Comparison of ENCODE assay signal across 10 cellular contexts in the genomic region with DNA sequence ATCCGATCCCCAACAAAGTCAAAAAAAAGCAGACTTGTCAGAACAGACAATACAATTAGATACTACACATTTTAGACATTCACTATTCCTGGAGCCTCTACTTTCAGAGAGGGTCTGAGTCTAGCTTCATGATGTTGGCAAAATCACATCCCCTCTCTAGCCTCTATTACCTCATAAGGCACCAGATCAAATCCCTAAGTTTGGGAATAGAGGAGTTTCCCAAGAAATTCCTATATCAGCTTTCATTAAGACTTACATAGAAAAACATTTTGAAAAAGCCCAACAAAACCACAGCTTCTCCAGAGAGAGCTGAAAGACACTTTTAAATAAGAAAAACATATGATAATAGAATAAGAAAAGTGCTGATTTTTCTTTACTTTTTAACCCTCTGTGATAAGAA. TPM values are rescaled to one million over a fixed set of nuclear protein-coding genes. Genes with fewer than 3 reads are reported as not detected.
A peak's percentile ranks its signal among the peaks of the same experiment; 100 is the strongest.
DNase-seq lines count a peak whose midpoint lies in the region; ATAC-seq and TF ChIP-seq lines count a peak whose summit lies in the region.
"Had no signal": no experiment of that assay in that cellular context is flagged by ENCODE, and none has a peak within 500 bp of the region (broad histone marks: within the 10 kb centered on the region; RNA-seq: fewer than 3 reads in every experiment).

No MANE protein-coding gene starts in this region.

- no peaks in the 10 kb centered on the region for H3K36me3 ChIP-seq in liver (ENCODE audit: control insufficient read depth in 4 of 4, insufficient read depth in 3 of 4, low read depth in 1 of 4, low read length in 3 of 4)

- peak overlapping the region in 1 of 3 donors; percentile 18 for H3K4me3 ChIP-seq in liver (ENCODE audit: low read depth in 1 of 3, low read length in 3 of 3)

- no peak for ATAC-seq in activated naive CD8-positive, alpha-beta T cell treated with anti-CD3 and anti-CD28 coated beads, Interleukin-2, amount 10 ng/mL, durations not matched to agents 7 days and 5 days (ENCODE audit: low read depth)
- ATAC-seq in HG03457 (IDR thresholded peaks at IDR 0.05; ENCODE audit: unreplicated experiment) = no peak
- no peak for ATAC-seq in GM19023 (IDR thresholded peaks at IDR 0.05; ENCODE audit: unreplicated experiment)

- H3K9ac ChIP-seq in liver (ENCODE audit: low read depth in 1 of 2, low read length in 2 of 2) = peak overlapping the region; percentile 64 to 96

- H3K27me3 ChIP-seq in liver (ENCODE audit: control insufficient read depth in 4 of 4, insufficient read depth in 4 of 4, low read length in 3 of 4) = no peaks in the 10 kb centered on the region

- peak overlapping the region; percentile 81 to 92 for H3K27ac ChIP-seq in liver (ENCODE audit: low read depth in 1 of 2, low read length in 2 of 2)
- peak overlapping the region; percentile 52 for H3K27ac ChIP-seq in substantia nigra (ENCODE audit: low read depth, low read length, poor library complexity, severe bottlenecking)

- no peaks in the 10 kb centered on the region for H3K9me3 ChIP-seq in liver (ENCODE audit: control insufficient read depth in 4 of 4, low read length in 3 of 4)

- H3K4me3 Mint-ChIP-seq in activated CD4-positive, alpha-beta T cell treated with anti-CD3 and anti-CD28 coated beads, Interleukin-2, amount 10 ng/mL, durations not matched to agents 24 days and 14 days = peak overlapping the region; percentile 68
- peak overlapping the region; percentile 79 for H3K4me3 Mint-ChIP-seq in activated naive CD8-positive, alpha-beta T cell treated with anti-CD3 and anti-CD28 coated beads, Interleukin-2, amount 10 ng/mL, durations not matched to agents 7 days and 5 days

- intact Hi-C loops in activated CD4-positive, alpha-beta T cell treated with anti-CD3 and anti-CD28 coated beads, Interleukin-2, amount 10 ng/mL, durations not matched to agents 24 days and 14 days (cut with micrococcal nuclease) = no loop called here

- no peak for TF ChIP-seq CTCF in liver (IDR thresholded peaks at IDR 0.05; ENCODE audit: low read depth, low read length, missing input control)

- no peaks in the 10 kb centered on the region for H3K27me3 Mint-ChIP-seq in activated CD4-positive, alpha-beta T cell treated with anti-CD3 and anti-CD28 coated beads, Interleukin-2, amount 10 ng/mL, durations not matched to agents 24 days and 14 days
- no peaks in the 10 kb centered on the region for H3K27me3 Mint-ChIP-seq in activated naive CD8-positive, alpha-beta T cell treated with anti-CD3 and anti-CD28 coated beads, Interleukin-2, amount 10 ng/mL, durations not matched to agents 7 days and 5 days

- H3K4me1 Mint-ChIP-seq in activated CD4-positive, alpha-beta T cell treated with anti-CD3 and anti-CD28 coated beads, Interleukin-2, amount 10 ng/mL, durations not matched to agents 24 days and 14 days = peaks cover 64% of the 10 kb centered on the region
- H3K4me1 Mint-ChIP-seq in activated naive CD8-positive, alpha-beta T cell treated with anti-CD3 and anti-CD28 coated beads, Interleukin-2, amount 10 ng/mL, durations not matched to agents 7 days and 5 days = peaks cover 62% of the 10 kb centered on the region

- peak overlapping the region; percentile 79 for H3K27ac Mint-ChIP-seq in activated CD4-positive, alpha-beta T cell treated with anti-CD3 and anti-CD28 coated beads, Interleukin-2, amount 10 ng/mL, durations not matched to agents 24 days and 14 days
- H3K27ac Mint-ChIP-seq in activated naive CD8-positive, alpha-beta T cell treated with anti-CD3 and anti-CD28 coated beads, Interleukin-2, amount 10 ng/mL, durations not matched to agents 7 days and 5 days = peak overlapping the region; percentile 49

- H3K36me3 Mint-ChIP-seq in activated CD4-positive, alpha-beta T cell treated with anti-CD3 and anti-CD28 coated beads, Interleukin-2, amount 10 ng/mL, durations not matched to agents 24 days and 14 days (ENCODE audit: low read depth) = peaks cover 13% of the 10 kb centered on the region
- peaks cover 23% of the 10 kb centered on the region for H3K36me3 Mint-ChIP-seq in activated naive CD8-positive, alpha-beta T cell treated with anti-CD3 and anti-CD28 coated beads, Interleukin-2, amount 10 ng/mL, durations not matched to agents 7 days and 5 days

- H3K9me3 Mint-ChIP-seq in activated CD4-positive, alpha-beta T cell treated with anti-CD3 and anti-CD28 coated beads, Interleukin-2, amount 10 ng/mL, durations not matched to agents 24 days and 14 days = no peaks in the 10 kb centered on the region
- H3K9me3 Mint-ChIP-seq in activated naive CD8-positive, alpha-beta T cell treated with anti-CD3 and anti-CD28 coated beads, Interleukin-2, amount 10 ng/mL, durations not matched to agents 7 days and 5 days = no peaks in the 10 kb centered on the region

- no peak for TF ChIP-seq RAD21 in liver (IDR thresholded peaks at IDR 0.05)

- DNase-seq in activated CD4-positive, alpha-beta T cell treated with anti-CD3 and anti-CD28 coated beads, Interleukin-2, amount 10 ng/mL, durations not matched to agents 24 days and 14 days = no peak
- DNase-seq in activated CD4-positive, alpha-beta T cell treated with anti-CD3 and anti-CD28 coated beads for 1 hour = no peak
- DNase-seq in activated naive CD8-positive, alpha-beta T cell treated with anti-CD3 and anti-CD28 coated beads, Interleukin-2, amount 10 ng/mL, durations not matched to agents 7 days and 5 days = no peak
- no peak for DNase-seq in substantia nigra (lab: John Stamatoyannopoulos, UW)
- DNase-seq in amygdala (lab: John Stamatoyannopoulos, UW) = no peak
- DNase-seq: ACHN, NCI-H748 treated with DMSO at 0.1 percent for 48 hours had no signal

- POLR2A ChIA-PET in activated naive CD8-positive, alpha-beta T cell treated with anti-CD3 and anti-CD28 coated beads, Interleukin-2, amount 10 ng/mL, durations not matched to agents 7 days and 5 days (lab: Charles Lee) = interaction anchor here (0.9 to 4.4 kb wide), 6 partner anchors 22 to 38 kb away, joined by 3 to 33 read pairs (median 5); no protein-coding TSS in a partner anchor

- H3K4me1 ChIP-seq in liver (ENCODE audit: control insufficient read depth in 4 of 4, insufficient read depth in 4 of 4, low read length in 3 of 4) = peaks cover 12 to 53% (median 31%) of the 10 kb centered on the region in 4 donors

- 58% methylated on average over 1 of the region's 1 CpG for WGBS in liver

TF ChIP-seq in liver, 16 proteins besides CTCF, POLR2A, EP300 and RAD21 (continues in another document):
- TF ChIP-seq TAF1 (conservative IDR thresholded peaks at IDR 0.05) (no peak), EGR1 (IDR thresholded peaks at IDR 0.05; ENCODE audit: low read depth in 2 of 2) (no peak), HNF4A (conservative IDR thresholded peaks at IDR 0.05) (no peak), GABPA (IDR thresholded peaks at IDR 0.05 in 1 of 2, conservative IDR thresholded peaks at IDR 0.05 in 1 of 2) (no peak), FOXA2 (IDR thresholded peaks at IDR 0.05) (no peak), YY1 (IDR thresholded peaks at IDR 0.05) (no peak), SP1 (IDR thresholded peaks at IDR 0.05) (no peak), NR2F2 (IDR thresholded peaks at IDR 0.05) (no peak)
- TF ChIP-seq, protein P1, sequence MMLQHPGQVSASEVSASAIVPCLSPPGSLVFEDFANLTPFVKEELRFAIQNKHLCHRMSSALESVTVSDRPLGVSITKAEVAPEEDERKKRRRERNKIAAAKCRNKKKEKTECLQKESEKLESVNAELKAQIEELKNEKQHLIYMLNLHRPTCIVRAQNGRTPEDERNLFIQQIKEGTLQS (IDR thresholded peaks at IDR 0.05) = no peak
- TF ChIP-seq, protein P2, sequence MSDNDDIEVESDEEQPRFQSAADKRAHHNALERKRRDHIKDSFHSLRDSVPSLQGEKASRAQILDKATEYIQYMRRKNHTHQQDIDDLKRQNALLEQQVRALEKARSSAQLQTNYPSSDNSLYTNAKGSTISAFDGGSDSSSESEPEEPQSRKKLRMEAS (IDR thresholded peaks at IDR 0.05) = no peak

RNA-seq across cellular contexts. Expression of a gene that starts 4.5 kb away (rescaled TPM):
- total RNA-seq in activated CD4-positive, alpha-beta T cell treated with anti-CD3 and anti-CD28 coated beads, Interleukin-2, amount 10 ng/mL, durations not matched to agents 24 days and 14 days = 56.8 and 62.3 TPM in 2 replicates
- total RNA-seq in activated naive CD8-positive, alpha-beta T cell treated with anti-CD3 and anti-CD28 coated beads, Interleukin-2, amount 10 ng/mL, durations not matched to agents 7 days and 5 days = 100 to 1,000 TPM; 123 to 125 TPM
- 100 to 1,000 TPM in 1 of 2 donors, 1 to 10 TPM in 1; 8.4 to 119 TPM for total RNA-seq in liver
- polyA plus RNA-seq in liver = 10 to 100 TPM; 18.7 to 25.2 TPM

RNA-seq across cellular contexts. Expression of a gene that starts 19.3 kb away (rescaled TPM):
- not detected in 2 replicates for total RNA-seq in activated CD4-positive, alpha-beta T cell treated with anti-CD3 and anti-CD28 coated beads, Interleukin-2, amount 10 ng/mL, durations not matched to agents 24 days and 14 days
- under 1 TPM in 1 of 2 experiments, not detected in 1; 0.11 TPM for total RNA-seq in activated naive CD8-positive, alpha-beta T cell treated with anti-CD3 and anti-CD28 coated beads, Interleukin-2, amount 10 ng/mL, durations not matched to agents 7 days and 5 days
- total RNA-seq in liver = not detected
- polyA plus RNA-seq in liver = not detected

RNA-seq across cellular contexts. Expression of a gene that starts 58.2 kb away (rescaled TPM):
- 1.2 and 1.5 TPM in 2 replicates for total RNA-seq in activated CD4-positive, alpha-beta T cell treated with anti-CD3 and anti-CD28 coated beads, Interleukin-2, amount 10 ng/mL, durations not matched to agents 24 days and 14 days
- total RNA-seq in activated naive CD8-positive, alpha-beta T cell treated with anti-CD3 and anti-CD28 coated beads, Interleukin-2, amount 10 ng/mL, durations not matched to agents 7 days and 5 days = 1 to 10 TPM in 1 of 2 experiments, under 1 TPM in 1; 0.88 to 1.5 TPM
- 1 to 10 TPM in 1 of 2 donors, under 1 TPM in 1; 0.25 to 2.2 TPM for total RNA-seq in liver
- under 1 TPM; 0.36 to 0.70 TPM for polyA plus RNA-seq in liver
